10 cellular contexts compared by ENCODE assay signal in genomic region chr11:100709233-100709999, GRCh38. TPM values are rescaled to one million over a fixed set of nuclear protein-coding genes. Genes with fewer than 3 reads are reported as not detected.
DNase-seq lines count a peak whose midpoint lies in the region; ATAC-seq and TF ChIP-seq lines count a peak whose summit lies in the region.
"Had no signal": no experiment of that assay in that cellular context is flagged by ENCODE, and none has a peak within 500 bp of the region (broad histone marks: within the 10 kb centered on the region; RNA-seq: fewer than 3 reads in every experiment).

No MANE protein-coding gene starts in this region.

- DNase-seq in DMS 273 treated with DMSO at 0.1 percent for 48 hours (lab: John Stamatoyannopoulos, UW), result peak; percentile 51
- DNase-seq in brain microvascular endothelial cell, result peak; percentile 64
- DNase-seq in caudate nucleus (lab: John Stamatoyannopoulos, UW), result no peak
- no peak for DNase-seq in coronary artery (ENCODE audit: low spot score)
- no peak for DNase-seq in NCI-H1417 treated with DMSO at 0.1 percent for 48 hours (lab: John Stamatoyannopoulos, UW)
- DNase-seq in prostate gland (ENCODE audit: low spot score), result no peak
- DNase-seq: OCI-M1 had no signal

- intact Hi-C loops in prostate gland (cut with DNase I), result no loop called here

- WGBS in prostate gland, result 83% methylated on average over 3 of the region's 3 CpGs

- H3K4me3 ChIP-seq in brain microvascular endothelial cell (ENCODE audit: low read depth, low read length) (no peak overlapping the region), coronary artery (no peak overlapping the region), prostate gland (no peak overlapping the region)

- peak overlapping the region; percentile 51 for H3K27ac ChIP-seq in brain microvascular endothelial cell
- no peak overlapping the region for H3K27ac ChIP-seq in caudate nucleus (ENCODE audit: low read depth, low read length)
- no peak overlapping the region for H3K27ac ChIP-seq in coronary artery
- H3K27ac ChIP-seq in prostate gland, result no peak overlapping the region
- H3K27ac ChIP-seq: HL-60 had no signal

- H3K4me1 ChIP-seq in prostate gland (replicated peaks), result no peaks in the 10 kb centered on the region

- in situ Hi-C loops in brain microvascular endothelial cell (cut with HindIII; ENCODE audit: low pct_ligation_motif_present, low sequenced_read_pairs), result no loop called here

- H3K9me3 ChIP-seq in prostate gland, result no peaks in the 10 kb centered on the region

- ATAC-seq in GM19467 (IDR thresholded peaks at IDR 0.05; ENCODE audit: unreplicated experiment) (peak; percentile 61), HG03103 (IDR thresholded peaks at IDR 0.05; ENCODE audit: low read depth, unreplicated experiment) (peak; percentile 60)

- TF ChIP-seq POLR2A in prostate gland (IDR thresholded peaks at IDR 0.05), result no peak

- H3K27me3 ChIP-seq in brain microvascular endothelial cell (replicated peaks), result no peaks in the 10 kb centered on the region
- H3K27me3 ChIP-seq in prostate gland (replicated peaks; ENCODE audit: insufficient read depth), result no peaks in the 10 kb centered on the region

- H3K36me3 ChIP-seq in brain microvascular endothelial cell (replicated peaks) (no peaks in the 10 kb centered on the region), prostate gland (no peaks in the 10 kb centered on the region)

- TF ChIP-seq CTCF in brain microvascular endothelial cell (IDR thresholded peaks at IDR 0.05; ENCODE audit: low read depth, low read length, missing control alignments) (no peak), coronary artery (IDR thresholded peaks at IDR 0.05) (no peak), prostate gland (IDR thresholded peaks at IDR 0.05) (no peak)

RNA-seq across cellular contexts. Expression of gene ARHGAP42, which starts 22.3 kb away (rescaled TPM):
- total RNA-seq in prostate gland, result 10 to 100 TPM; 12.8 to 20.5 TPM

Comparison
In these comparisons a context has a peak if more than half of its experiments do, and no peak if none do; other contexts are left out.
1. DNase-seq: peak in DMS 273 treated with DMSO at 0.1 percent for 48 hours (single experiment) and brain microvascular endothelial cell (single experiment); none in caudate nucleus (0 of 61), coronary artery (single experiment), NCI-H1417 treated with DMSO at 0.1 percent for 48 hours (single experiment) and prostate gland (single experiment).